Comparison of ENCODE assay signal across 10 cellular contexts in genomic region chr4:80611366-80611765, GRCh38.
A peak's percentile ranks its signal among the peaks of the same experiment; 100 is the strongest.
DNase-seq lines count a peak whose midpoint lies in the region; ATAC-seq lines count a peak whose summit lies in the region.
"Had no signal": no experiment of that assay in that cellular context is flagged by ENCODE, and none has a peak within 500 bp of the region (broad histone marks: within the 10 kb centered on the region; RNA-seq: fewer than 3 reads in every experiment).

No MANE protein-coding gene starts in this region.

- in situ Hi-C loops in G401 (cut with HindIII; ENCODE audit: low sequenced_read_pairs) = no loop called here

- DNase-seq in glomerular visceral epithelial cell (ENCODE audit: extremely low spot score) (peak; percentile 2), G401 (ENCODE audit: low spot score) (no peak), iPS-NIHi11 (ENCODE audit: low spot score) (no peak), NCI-H748 treated with DMSO at 0.1 percent for 48 hours (lab: John Stamatoyannopoulos, UW) (no peak), NCI-H2227 (lab: John Stamatoyannopoulos, UW; ENCODE audit: unreplicated experiment) (no peak)
- DNase-seq: left ventricle myocardium inferior, NCI-H524 treated with DMSO at 0.1 percent for 48 hours had no signal

- peak; percentile 55 for ATAC-seq in GM18520 (IDR thresholded peaks at IDR 0.05; ENCODE audit: unreplicated experiment)
- peak; percentile 70 for ATAC-seq in GM21786 (IDR thresholded peaks at IDR 0.05; ENCODE audit: unreplicated experiment)
- peak; percentile 32 for ATAC-seq in HG03442 (IDR thresholded peaks at IDR 0.05; ENCODE audit: unreplicated experiment)
